ENCODE assay signal across 1 cellular context in the genomic region with DNA sequence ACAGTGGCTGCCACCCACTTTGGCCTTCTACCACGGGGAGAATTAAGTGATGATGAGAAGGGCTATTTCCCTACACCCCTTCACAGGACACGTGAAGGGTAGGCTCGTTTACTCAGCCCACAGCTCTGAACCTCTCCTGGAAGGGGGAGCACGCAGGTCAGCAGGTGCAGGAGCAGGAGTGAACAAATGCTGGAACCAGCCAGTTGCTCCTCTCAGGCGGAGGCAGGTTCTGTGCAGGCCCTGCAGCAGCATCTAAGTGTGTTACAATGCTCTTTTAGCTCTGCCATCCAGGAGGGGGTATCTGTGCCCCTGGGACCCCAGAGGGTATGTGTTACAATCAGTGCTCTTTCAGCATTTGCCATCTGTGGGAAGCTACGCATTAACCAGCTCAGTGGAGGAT.
TF ChIP-seq lines count a peak whose summit lies in the region.

No MANE protein-coding gene starts in this region.

TF ChIP-seq in H1, 55 proteins besides CTCF, POLR2A, EP300 and RAD21:
- TF ChIP-seq SRF (IDR thresholded peaks at IDR 0.05; ENCODE audit: low read depth, low read length) (no peak), YY1 (IDR thresholded peaks at IDR 0.05; ENCODE audit: low read depth, low read length) (no peak), TBP (IDR thresholded peaks at IDR 0.05; ENCODE audit: low read depth, low read length) (no peak), CHD7 (IDR thresholded peaks at IDR 0.05; ENCODE audit: insufficient replicate concordance, low read length) (no peak), CREB1 (IDR thresholded peaks at IDR 0.05) (no peak), GTF2F1 (IDR thresholded peaks at IDR 0.05; ENCODE audit: borderline replicate concordance, low read depth, low read length) (no peak), EGR1 (IDR thresholded peaks at IDR 0.05; ENCODE audit: borderline replicate concordance, low read depth, low read length) (no peak), MAFK (IDR thresholded peaks at IDR 0.05; ENCODE audit: low read depth, low read length) (no peak), BRCA1 (IDR thresholded peaks at IDR 0.05; ENCODE audit: low read depth, low read length) (no peak)
TF ChIP-seq in H1: peak in this region for 0.
